8 cellular contexts compared by ENCODE assay signal in the genomic region with DNA sequence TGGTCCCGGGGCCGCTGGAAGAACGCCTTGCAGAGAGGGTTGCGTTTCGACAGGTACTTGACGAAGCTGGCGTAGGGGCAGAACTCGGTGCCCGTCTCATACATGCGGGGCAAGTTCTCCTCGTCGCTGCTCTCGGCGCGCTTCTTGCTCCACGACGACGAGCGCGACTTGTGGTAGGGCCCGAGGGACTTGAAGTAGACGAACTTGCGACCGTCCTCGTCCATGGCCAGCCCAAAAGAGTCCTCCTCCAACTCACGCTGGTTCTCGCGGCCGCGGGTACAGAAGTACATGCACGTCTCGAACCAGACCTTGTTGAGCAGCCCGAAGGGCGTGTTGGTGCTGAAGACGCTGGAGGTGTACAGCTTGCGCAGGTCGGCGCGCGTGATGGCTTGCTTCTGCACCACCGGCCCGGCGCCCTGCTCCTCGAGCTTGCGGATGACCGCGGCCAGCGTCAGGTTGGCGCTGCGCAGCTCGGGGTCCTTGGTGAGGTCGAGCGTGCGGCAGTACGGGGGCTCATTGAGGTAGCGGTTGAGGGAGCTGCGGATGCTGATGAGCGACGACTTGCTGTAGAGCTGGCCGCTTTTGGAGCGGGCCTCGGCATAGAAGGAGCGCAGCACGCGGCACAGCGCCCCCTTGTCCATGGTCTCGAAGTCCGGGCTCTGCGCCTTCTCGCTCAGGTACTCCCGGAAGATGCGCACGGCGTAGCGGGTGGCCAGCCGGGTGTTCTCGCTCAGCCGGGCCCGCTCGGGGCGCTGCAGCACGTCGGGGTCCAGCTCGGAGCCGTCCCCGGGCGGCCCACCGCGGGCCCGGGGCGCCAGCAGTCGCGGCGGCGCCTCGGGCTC. TPM values are rescaled to one million over a fixed set of nuclear protein-coding genes. Genes with fewer than 3 reads are reported as not detected.
DNase-seq lines count a peak whose midpoint lies in the region; ATAC-seq and TF ChIP-seq lines count a peak whose summit lies in the region.

No MANE protein-coding gene starts in this region.

- no peak overlapping the region for H3K27ac ChIP-seq in PC-9
- H3K27ac ChIP-seq in aorta (ENCODE audit: low read depth in 1 of 2, low read length in 2 of 2) = no peak overlapping the region

- peaks cover 46% of the 10 kb centered on the region for H3K4me1 Mint-ChIP-seq in progenitor cell of endocrine pancreas (ENCODE audit: low read depth)

- CTCF ChIA-PET in PC-9 (lab: Charles Lee) = interaction anchor here (0.7 kb wide), 1 partner anchor 8 kb away, joined by 8 read pairs; no protein-coding TSS in a partner anchor

- TF ChIP-seq CTCF in GM12873 (IDR thresholded peaks at IDR 0.05; ENCODE audit: insufficient read depth, low read depth, low read length, missing control alignments) (peak; percentile 71), PC-9 (conservative IDR thresholded peaks at IDR 0.05) (no peak), progenitor cell of endocrine pancreas (IDR thresholded peaks at IDR 0.05; ENCODE audit: unreplicated experiment) (peak; percentile 72)

- peaks cover 3% of the 10 kb centered on the region for H3K36me3 Mint-ChIP-seq in progenitor cell of endocrine pancreas (ENCODE audit: insufficient read depth)

- peaks cover 4% of the 10 kb centered on the region for H3F3A ChIP-seq in PC-9 (ENCODE audit: insufficient read depth, low read depth)

- H3K4me3 Mint-ChIP-seq in progenitor cell of endocrine pancreas (ENCODE audit: low read depth) = peak overlapping the region; percentile 83

- H4K20me1 ChIP-seq in PC-9 (ENCODE audit: insufficient read depth) = no peaks in the 10 kb centered on the region

- peak overlapping the region; percentile 87 for H3K4me2 ChIP-seq in PC-9

- H3K36me3 ChIP-seq in PC-9 (ENCODE audit: low read depth) = no peaks in the 10 kb centered on the region
- no peaks in the 10 kb centered on the region for H3K36me3 ChIP-seq in aorta (ENCODE audit: control insufficient read depth in 1 of 2, insufficient read depth in 2 of 2, low read length in 1 of 2)

- H3K9me2 ChIP-seq in PC-9 (ENCODE audit: insufficient read depth) = no peaks in the 10 kb centered on the region

- intact Hi-C loops in PC-9 (cut with micrococcal nuclease; ENCODE audit: unreplicated experiment) = loop anchor here (2.0 to 10.0 kb wide), 6 partner anchors 33 to 455 kb away; partner anchors contain the start of gene SS18
- intact Hi-C loops in left ventricle myocardium superior (cut with micrococcal nuclease) = loop anchor here (10.0 kb wide), 1 partner anchor 73 kb away; no protein-coding TSS in a partner anchor
- intact Hi-C loops in aorta (cut with DNase I) = loop anchor here (5.0 to 10.0 kb wide), 3 partner anchors 100 to 243 kb away; no protein-coding TSS in a partner anchor

- peaks cover 34% of the 10 kb centered on the region for H3K27me3 Mint-ChIP-seq in progenitor cell of endocrine pancreas

- H2AFZ ChIP-seq in PC-9 = no peak overlapping the region

- ATAC-seq in HG02642 (IDR thresholded peaks at IDR 0.05; ENCODE audit: poor library complexity, unreplicated experiment) = peak; percentile 58
- peak; percentile 56 for ATAC-seq in left ventricle myocardium superior
- ATAC-seq in aorta (ENCODE audit: low FRiP score) = peak; percentile 37

- peaks cover 56% of the 10 kb centered on the region for H3K79me2 ChIP-seq in PC-9 (ENCODE audit: low read depth)

- H3K27me3 ChIP-seq in PC-9 (ENCODE audit: insufficient read depth, low read depth) (no peaks in the 10 kb centered on the region), aorta (ENCODE audit: control insufficient read depth in 1 of 2, insufficient read depth in 2 of 2, low read length in 1 of 2) (no peaks in the 10 kb centered on the region)

- H3K9me3 ChIP-seq in PC-9 (ENCODE audit: insufficient read depth, low read depth) = no peaks in the 10 kb centered on the region
- H3K9me3 ChIP-seq in aorta (ENCODE audit: control insufficient read depth, low read length) = no peaks in the 10 kb centered on the region

- H3K4me1 ChIP-seq in PC-9 (replicated peaks; ENCODE audit: insufficient read depth) (peaks cover 38% of the 10 kb centered on the region), aorta (ENCODE audit: control insufficient read depth in 1 of 2, insufficient read depth in 2 of 2, low read length in 2 of 2) (no peaks in the 10 kb centered on the region)

- no peak for DNase-seq in PC-9
- peak; percentile 83 for DNase-seq in amniotic epithelial cell (ENCODE audit: low read depth)
- DNase-seq in left ventricle myocardium superior = peak; percentile 78
- peak; percentile 66 for DNase-seq in progenitor cell of endocrine pancreas (ENCODE audit: low spot score, unreplicated experiment)
- peak; percentile 73 to 87 for DNase-seq in aorta
- DNase-seq in NCI-H1092 treated with DMSO at 0.1 percent for 48 hours (lab: John Stamatoyannopoulos, UW) = no peak

- peak overlapping the region; percentile 67 for H3K27ac Mint-ChIP-seq in progenitor cell of endocrine pancreas

- POLR2A ChIA-PET in PC-9 (lab: Charles Lee; ENCODE audit: unreplicated experiment) = interaction anchor here (0.5 to 0.6 kb wide), 2 partner anchors 7 to 33 kb away, joined by 7 to 10 read pairs; no protein-coding TSS in a partner anchor

- no peaks in the 10 kb centered on the region for H3K9me3 Mint-ChIP-seq in progenitor cell of endocrine pancreas (ENCODE audit: low read depth)

- WGBS in aorta, 2 donors = 18 to 26% methylated on average over 77 to 96 of the region's 96 CpGs

- peak overlapping the region; percentile 78; the same call in 1 of the 2 replicates for H3K4me3 ChIP-seq in PC-9
- peak overlapping the region; percentile 73 to 91 for H3K4me3 ChIP-seq in aorta (ENCODE audit: low read length in 2 of 2)

- no TSS peak for BruUV-seq in PC-9 (replicated peaks; lab: Mats Ljungman, UMichigan)

RNA-seq across cellular contexts. Expression of gene KCTD1, which starts 0.8 kb away (rescaled TPM):
- 20.5 and 20.7 TPM in 2 replicates for total RNA-seq in PC-9 (2021)
- total RNA-seq in left ventricle myocardium superior = 17.2 TPM
- 29.5 and 34.0 TPM in 2 replicates for total RNA-seq in progenitor cell of endocrine pancreas
- 10 to 100 TPM; 10.7 to 13.2 TPM for total RNA-seq in aorta
- polyA plus RNA-seq in aorta = 1 to 10 TPM; 5.1 to 7.9 TPM

Comparison
In these comparisons a context has a peak if more than half of its experiments do, and no peak if none do; other contexts are left out.
1. DNase-seq: peak in amniotic epithelial cell (single experiment), left ventricle myocardium superior (single experiment), progenitor cell of endocrine pancreas (single experiment) and aorta (2 of 2); none in PC-9 (0 of 2) and NCI-H1092 treated with DMSO at 0.1 percent for 48 hours (single experiment).
2. Peak in every context shown above with its lines, with median percentiles within 50 percentile points of each other: ATAC-seq.